ENCODE assay signal across 8 cellular contexts in genomic region chr4:139556735-139557505, GRCh38. TPM values are rescaled to one million over a fixed set of nuclear protein-coding genes. Genes with fewer than 3 reads are reported as not detected.
A peak's percentile ranks its signal among the peaks of the same experiment; 100 is the strongest.
DNase-seq lines count a peak whose midpoint lies in the region; ATAC-seq and TF ChIP-seq lines count a peak whose summit lies in the region.

No MANE protein-coding gene starts in this region.

- POLR2A ChIA-PET in naive thymus-derived CD4-positive, alpha-beta T cell (lab: Charles Lee) = interaction anchor here (0.6 to 4.0 kb wide), 17 partner anchors 9 to 817 kb away, joined by 3 to 37 read pairs (median 4); partner anchors contain the start of genes NDUFC1, NOCT, RAB33B and SCOC

- H3K4me3 Mint-ChIP-seq in naive thymus-derived CD4-positive, alpha-beta T cell = peak overlapping the region; percentile 89 to 99 (median 96)
- peak overlapping the region; percentile 93 for H3K4me3 Mint-ChIP-seq in stimulated activated naive CD8-positive, alpha-beta T cell treated with anti-CD3 and anti-CD28 coated beads, Interleukin-15, Interleukin-2, amounts not matched to agents 100 ng/mL and 50 ng/mL, for 24 hours

- H3K4me3 ChIP-seq in NT2/D1 (ENCODE audit: insufficient read length, low read depth) = peak overlapping the region; percentile 79
- peak overlapping the region; percentile 66 to 93 for H3K4me3 ChIP-seq in esophagus (ENCODE audit: low read depth in 1 of 2, low read length in 2 of 2)
- peak overlapping the region; percentile 68 for H3K4me3 ChIP-seq in naive thymus-derived CD4-positive, alpha-beta T cell (ENCODE audit: low read length)

- peaks cover 0 to 2% (median 0%) of the 10 kb centered on the region in 11 donors for H3K9me3 Mint-ChIP-seq in naive thymus-derived CD4-positive, alpha-beta T cell
- H3K9me3 Mint-ChIP-seq in stimulated activated naive CD8-positive, alpha-beta T cell treated with anti-CD3 and anti-CD28 coated beads, Interleukin-15, Interleukin-2, amounts not matched to agents 100 ng/mL and 50 ng/mL, for 24 hours = no peaks in the 10 kb centered on the region

- H3K9me3 ChIP-seq in NT2/D1 (ENCODE audit: insufficient read depth, low read length) (no peaks in the 10 kb centered on the region), esophagus (ENCODE audit: control insufficient read depth in 2 of 2, insufficient read depth in 1 of 2, low read depth in 1 of 2, low read length in 1 of 2) (no peaks in the 10 kb centered on the region)
- H3K9me3 ChIP-seq in naive thymus-derived CD4-positive, alpha-beta T cell (ENCODE audit: control insufficient read depth in 2 of 3, low read length in 3 of 3) = no peaks in the 10 kb centered on the region

- H3K9ac ChIP-seq in NT2/D1 (ENCODE audit: insufficient read length, low read depth) = peak overlapping the region; percentile 92

- CTCF ChIA-PET in naive thymus-derived CD4-positive, alpha-beta T cell (lab: Charles Lee) = interaction anchor here (0.5 to 1.0 kb wide), 2 partner anchors 48 to 97 kb away, joined by 3 to 5 read pairs; no protein-coding TSS in a partner anchor

- H3K4me1 Mint-ChIP-seq in naive thymus-derived CD4-positive, alpha-beta T cell = peaks cover 29 to 58% (median 49%) of the 10 kb centered on the region in 7 donors
- H3K4me1 Mint-ChIP-seq in stimulated activated naive CD8-positive, alpha-beta T cell treated with anti-CD3 and anti-CD28 coated beads, Interleukin-15, Interleukin-2, amounts not matched to agents 100 ng/mL and 50 ng/mL, for 24 hours (ENCODE audit: low read depth) = peaks cover 46% of the 10 kb centered on the region

- peak; percentile 38 for DNase-seq in HuH-7 (ENCODE audit: low spot score)
- DNase-seq in NT2/D1 (ENCODE audit: low read depth, low spot score) = no peak
- DNase-seq in activated T-cell treated with anti-CD3 and anti-CD28 coated beads for 4 hours = peak; percentile 44
- DNase-seq in naive thymus-derived CD4-positive, alpha-beta T cell = peak; percentile 39 to 70 (median 61)

- peaks cover 0 to 4% (median 2%) of the 10 kb centered on the region in 5 donors for H3K36me3 Mint-ChIP-seq in naive thymus-derived CD4-positive, alpha-beta T cell
- H3K36me3 Mint-ChIP-seq in stimulated activated naive CD8-positive, alpha-beta T cell treated with anti-CD3 and anti-CD28 coated beads, Interleukin-15, Interleukin-2, amounts not matched to agents 100 ng/mL and 50 ng/mL, for 24 hours (ENCODE audit: low read depth) = no peaks in the 10 kb centered on the region

- peaks cover 0 to 11% (median 0%) of the 10 kb centered on the region in 5 donors for H3K27me3 Mint-ChIP-seq in naive thymus-derived CD4-positive, alpha-beta T cell
- peaks cover 14% of the 10 kb centered on the region for H3K27me3 Mint-ChIP-seq in stimulated activated naive CD8-positive, alpha-beta T cell treated with anti-CD3 and anti-CD28 coated beads, Interleukin-15, Interleukin-2, amounts not matched to agents 100 ng/mL and 50 ng/mL, for 24 hours

- H3K36me3 ChIP-seq in NT2/D1 (ENCODE audit: insufficient read depth, insufficient read length, low read length) (peaks cover 4% of the 10 kb centered on the region), esophagus (ENCODE audit: control insufficient read depth in 2 of 2, insufficient read depth in 2 of 2, low read length in 1 of 2) (no peaks in the 10 kb centered on the region)
- H3K36me3 ChIP-seq in naive thymus-derived CD4-positive, alpha-beta T cell (ENCODE audit: control insufficient read depth in 2 of 3, insufficient read depth in 3 of 3, low read length in 3 of 3) = peaks cover 0 to 4% (median 0%) of the 10 kb centered on the region in 3 experiments

- WGBS in esophagus, 2 donors = 0% methylated on average over 56 of the region's 56 CpGs

- H3K4me1 ChIP-seq in NT2/D1 (ENCODE audit: insufficient read depth, insufficient read length) (peaks cover 2% of the 10 kb centered on the region), esophagus (ENCODE audit: control insufficient read depth in 2 of 2, insufficient read depth in 2 of 2, low read length in 1 of 2) (peaks cover 0 to 4% of the 10 kb centered on the region in 2 donors)
- H3K4me1 ChIP-seq in naive thymus-derived CD4-positive, alpha-beta T cell (ENCODE audit: control insufficient read depth in 2 of 2, insufficient read depth in 2 of 2, low read length in 2 of 2) = peaks cover 13 to 21% of the 10 kb centered on the region in 2 donors

- peak; percentile 13 for ATAC-seq in GM19043 (IDR thresholded peaks at IDR 0.05; ENCODE audit: low read depth, unreplicated experiment)
- ATAC-seq in naive thymus-derived CD4-positive, alpha-beta T cell = peak; percentile 36

- H3K27ac ChIP-seq in 22Rv1 (peak overlapping the region; percentile 87), esophagus (ENCODE audit: low read depth in 2 of 2, low read length in 1 of 2) (peak overlapping the region; percentile 94 to 98)
- peak overlapping the region; percentile 76 for H3K27ac ChIP-seq in naive thymus-derived CD4-positive, alpha-beta T cell (ENCODE audit: low read depth, low read length)

- H3K27me3 ChIP-seq in NT2/D1 (ENCODE audit: insufficient read depth, insufficient read length) = peaks cover 36% of the 10 kb centered on the region
- no peaks in the 10 kb centered on the region for H3K27me3 ChIP-seq in esophagus (ENCODE audit: control insufficient read depth in 1 of 2, insufficient read depth in 2 of 2, low read length in 2 of 2)
- H3K27me3 ChIP-seq in naive thymus-derived CD4-positive, alpha-beta T cell (ENCODE audit: control insufficient read depth in 2 of 2, insufficient read depth in 2 of 2, low read length in 2 of 2) = no peaks in the 10 kb centered on the region

- intact Hi-C loops in naive thymus-derived CD4-positive, alpha-beta T cell (cut with micrococcal nuclease) = loop anchor here (1.0 to 10.0 kb wide), 14 partner anchors 26 to 1314 kb away; partner anchors contain the start of genes NAA15 (in 2 of the 2), NOCT (in 2 of the 2), MAML3 (in 1 of the 2) and SCOC (in 1 of the 2)

- H3K27ac Mint-ChIP-seq in naive thymus-derived CD4-positive, alpha-beta T cell = peak overlapping the region; percentile 86 to 99 (median 93)
- peak overlapping the region; percentile 89 for H3K27ac Mint-ChIP-seq in stimulated activated naive CD8-positive, alpha-beta T cell treated with anti-CD3 and anti-CD28 coated beads, Interleukin-15, Interleukin-2, amounts not matched to agents 100 ng/mL and 50 ng/mL, for 24 hours

- peak; percentile 42 for TF ChIP-seq CTCF in 22Rv1 (IDR thresholded peaks at IDR 0.05)

RNA-seq across cellular contexts. Expression of gene SETD7, which starts 0.9 kb away (rescaled TPM):
- 10 to 100 TPM in 1 of 2 donors, 1 to 10 TPM in 1; 9.9 to 12.0 TPM for polyA plus RNA-seq in esophagus
- 10 to 100 TPM in 2 of 5 experiments, 1 to 10 TPM in 3; 7.4 to 16.7 (median 9.4) TPM for total RNA-seq in naive thymus-derived CD4-positive, alpha-beta T cell
- 1 to 10 TPM; 1.0 to 2.8 TPM for polyA plus RNA-seq in naive thymus-derived CD4-positive, alpha-beta T cell
